1 cellular context compared by ENCODE assay signal in genomic region chr3:65811917-65812316, GRCh38.
TF ChIP-seq lines count a peak whose summit lies in the region.

No MANE protein-coding gene starts in this region.

TF ChIP-seq in H1, 55 proteins besides CTCF, POLR2A, EP300 and RAD21 (continued from another document):
- TF ChIP-seq JUN (IDR thresholded peaks at IDR 0.05; ENCODE audit: low read depth, low read length) (no peak), ATF2 (IDR thresholded peaks at IDR 0.05; ENCODE audit: low read length) (no peak), NANOG (IDR thresholded peaks at IDR 0.05; ENCODE audit: insufficient read depth, low read depth, low read length, poor library complexity, severe bottlenecking) (no peak)
